Comparison of ENCODE assay signal across 20 cellular contexts in genomic region chr22:26045855-26046254, GRCh38.
"Had no signal": no experiment of that assay in that cellular context is flagged by ENCODE, and none has a peak within 500 bp of the region (broad histone marks: within the 10 kb centered on the region; RNA-seq: fewer than 3 reads in every experiment).

No MANE protein-coding gene starts in this region.

- ATAC-seq: foreskin keratinocyte; naive thymus-derived CD4-positive, alpha-beta T cell; right lobe of liver; stimulated activated memory B cell treated with anti-CD40 and anti-IgM and Interleukin-4, amounts not matched to agents 10 μg/mL and 1 μg/mL and 100 μg/mL, for 72 hours; upper lobe of right lung had no signal

- H3K27ac ChIP-seq: coronary artery, foreskin keratinocyte, hepatocyte, psoas muscle, right lobe of liver, testis, tibial nerve, upper lobe of right lung had no signal

- H3K27me3 ChIP-seq: foreskin keratinocyte, right lobe of liver, testis, tibial nerve had no signal

- H3K4me1 ChIP-seq: foreskin keratinocyte, right lobe of liver, testis, tibial nerve, upper lobe of right lung had no signal

- FAIRE-seq: endothelial cell of umbilical vein had no signal

- H3K4me3 ChIP-seq: coronary artery, hepatocyte, psoas muscle, right lobe of liver, testis, tibial nerve, upper lobe of right lung had no signal

- H3K36me3 ChIP-seq: right lobe of liver, tibial nerve, upper lobe of right lung had no signal

- H3K9me3 ChIP-seq: psoas muscle, right lobe of liver, testis, tibial nerve, upper lobe of right lung had no signal

- DNase-seq: effector CD4-positive, alpha-beta T cell; endodermal cell; erythroblast; foreskin keratinocyte; kidney glomerular epithelial cell; naive thymus-derived CD4-positive, alpha-beta T cell; nephron progenitor cell; psoas muscle; retina; right lobe of liver; stimulated activated CD4-positive, alpha-beta T cell treated with anti-CD3 and anti-CD28 coated beads, Interleukin-15, amount 100 ng/mL, for 24 hours; stimulated activated CD4-positive, alpha-beta T cell treated with anti-CD3 and anti-CD28 coated beads, Interleukin-1b, Interleukin-23, amount 100 ng/mL, for 48 hours; stimulated activated CD4-positive, alpha-beta T cell treated with anti-CD3 and anti-CD28 coated beads, Interleukin-4, amount 100 ng/mL, for 24 hours; testis; upper lobe of right lung had no signal
